ENCODE assay signal across 13 cellular contexts in genomic region chr12:65025070-65025469, GRCh38.
A peak's percentile ranks its signal among the peaks of the same experiment; 100 is the strongest.
DNase-seq lines count a peak whose midpoint lies in the region; TF ChIP-seq lines count a peak whose summit lies in the region.
"Had no signal": no experiment of that assay in that cellular context is flagged by ENCODE, and none has a peak within 500 bp of the region (broad histone marks: within the 10 kb centered on the region; RNA-seq: fewer than 3 reads in every experiment).

No MANE protein-coding gene starts in this region.

- H3K4me1 Mint-ChIP-seq in nephron progenitor cell = peaks cover 4% of the 10 kb centered on the region
- H3K4me1 Mint-ChIP-seq: CD4-positive, CD25-positive, alpha-beta regulatory T cell had no signal

- DNase-seq in NCI-H2227 (lab: John Stamatoyannopoulos, UW; ENCODE audit: unreplicated experiment) (peak; percentile 15), NCI-H2227 treated with DMSO at 0.1 percent for 48 hours (lab: John Stamatoyannopoulos, UW) (no peak), NCI-H1105 (lab: John Stamatoyannopoulos, UW) (peak; percentile 54), NCI-H748 (lab: John Stamatoyannopoulos, UW; ENCODE audit: unreplicated experiment) (peak; percentile 86), nephron progenitor cell (no peak), erythroblast (lab: John Stamatoyannopoulos, UW) (no peak)
- no peak for DNase-seq in stimulated activated CD4-positive, alpha-beta T cell treated with anti-CD3 and anti-CD28 coated beads, Interleukin-4, amount 100 ng/mL, for 4 hours
- no peak for DNase-seq in stimulated activated CD4-positive, alpha-beta T cell treated with anti-CD3 and anti-CD28 coated beads, Interleukin-4, amount 100 ng/mL, for 1 hour
- DNase-seq: ACHN; Calu3; CD4-positive, CD25-positive, alpha-beta regulatory T cell; DMS 273 treated with DMSO at 0.1 percent for 48 hours; HCEC 1CT had no signal

- H3K27me3 Mint-ChIP-seq in nephron progenitor cell (ENCODE audit: low read depth, poor library complexity) = peaks cover 17% of the 10 kb centered on the region

- no peak for TF ChIP-seq POLR2A in erythroblast (IDR thresholded peaks at IDR 0.05; ENCODE audit: low read length)

- H3K27ac Mint-ChIP-seq in nephron progenitor cell = peak overlapping the region; percentile 26
- H3K27ac Mint-ChIP-seq: CD4-positive, CD25-positive, alpha-beta regulatory T cell had no signal

- no peaks in the 10 kb centered on the region for H3K36me3 Mint-ChIP-seq in nephron progenitor cell (ENCODE audit: low read depth)
- H3K36me3 Mint-ChIP-seq: CD4-positive, CD25-positive, alpha-beta regulatory T cell had no signal

- peaks cover 21% of the 10 kb centered on the region for H3K9me3 Mint-ChIP-seq in nephron progenitor cell

- TF ChIP-seq CTCF in nephron progenitor cell (IDR thresholded peaks at IDR 0.05) = no peak

- H3K4me3 Mint-ChIP-seq in nephron progenitor cell = no peak overlapping the region
- H3K4me3 Mint-ChIP-seq: CD4-positive, CD25-positive, alpha-beta regulatory T cell had no signal

Comparison
In these comparisons a context has a peak if more than half of its experiments do, and no peak if none do; other contexts are left out.
1. DNase-seq: peak in NCI-H2227 (single experiment), NCI-H1105 (single experiment) and NCI-H748 (single experiment); none in NCI-H2227 treated with DMSO at 0.1 percent for 48 hours (single experiment), nephron progenitor cell (single experiment), stimulated activated CD4-positive, alpha-beta T cell treated with anti-CD3 and anti-CD28 coated beads, Interleukin-4, amount 100 ng/mL, for 4 hours (0 of 2), stimulated activated CD4-positive, alpha-beta T cell treated with anti-CD3 and anti-CD28 coated beads, Interleukin-4, amount 100 ng/mL, for 1 hour (single experiment) and erythroblast (0 of 2).